ENCODE assay signal across 11 cellular contexts in genomic region chr11:117171648-117172051, GRCh38. TPM values are rescaled to one million over a fixed set of nuclear protein-coding genes. Genes with fewer than 3 reads are reported as not detected.
A peak's percentile ranks its signal among the peaks of the same experiment; 100 is the strongest.
DNase-seq lines count a peak whose midpoint lies in the region; ATAC-seq, FAIRE-seq and TF ChIP-seq lines count a peak whose summit lies in the region.
"Had no signal": no experiment of that assay in that cellular context is flagged by ENCODE, and none has a peak within 500 bp of the region (broad histone marks: within the 10 kb centered on the region; RNA-seq: fewer than 3 reads in every experiment).

No MANE protein-coding gene starts in this region.

- no peak for TF ChIP-seq CTCF in IMR-90 (conservative IDR thresholded peaks at IDR 0.05; ENCODE audit: low read depth, low read length)
- no peak for TF ChIP-seq CTCF in K562 (IDR thresholded peaks at IDR 0.05 in 2 of 3, conservative IDR thresholded peaks at IDR 0.05 in 1 of 3; ENCODE audit: insufficient read depth in 2 of 3, low read depth in 1 of 3, low read length in 3 of 3)
- no peak for TF ChIP-seq CTCF in left lung (IDR thresholded peaks at IDR 0.05)
- TF ChIP-seq CTCF in GM13976 (IDR thresholded peaks at IDR 0.05; ENCODE audit: borderline replicate concordance, control extremely low read depth, extremely low read depth, insufficient read depth, missing control alignments): no peak

- BruUV-seq in IMR-90 (replicated peaks; lab: Mats Ljungman, UMichigan): no TSS peak
- BruUV-seq in K562 (replicated peaks; lab: Mats Ljungman, UMichigan): no TSS peak

- H2BK120ac ChIP-seq in IMR-90 (ENCODE audit: low read depth, low read length): no peak overlapping the region

- H3K18ac ChIP-seq in IMR-90 (ENCODE audit: low read depth, low read length): no peak overlapping the region

- FAIRE-seq in K562 (lab: Jason Lieb, UNC): peak; percentile 85

- no CpG with 5 or more reads among the region's 4 CpGs for WGBS in IMR-90 (ENCODE audit: extremely low coverage in 2 of 2, insufficient read length in 1 of 2), 2 experiments
- 0% methylated on average over 4 of the region's 4 CpGs for WGBS in K562 (ENCODE audit: insufficient coverage, low coverage, missing lambda C conversion rate)

- in situ Hi-C loops in IMR-90 (cut with MboI; ENCODE audit: low sequenced_read_pairs) (no loop called here), K562 (cut with MboI) (no loop called here), GM13976 (cut with MboI; ENCODE audit: low sequenced_read_pairs, unreplicated experiment) (no loop called here)

- no peaks in the 10 kb centered on the region for H3K79me2 ChIP-seq in K562 (ENCODE audit: control insufficient read depth, insufficient read depth, low read length)

- TF ChIP-seq POLR2A in IMR-90 (IDR thresholded peaks at IDR 0.05; ENCODE audit: low read depth, low read length) (no peak), K562 (conservative IDR thresholded peaks at IDR 0.05) (peak; percentile 65; the same call in 1 of the 2 replicates)

- no peak for TF ChIP-seq RAD21 in IMR-90 (IDR thresholded peaks at IDR 0.05; ENCODE audit: low read length)
- no peak for TF ChIP-seq RAD21 in K562 (CRISPR knock-in tag; conservative IDR thresholded peaks at IDR 0.05 in 1 of 2, IDR thresholded peaks at IDR 0.05 in 1 of 2)

- H3K4me2 ChIP-seq in IMR-90 (ENCODE audit: low read depth, low read length) (no peak overlapping the region), K562 (ENCODE audit: insufficient read depth, low read length) (peak overlapping the region; percentile 56)

- H3K9me3 ChIP-seq in IMR-90 (ENCODE audit: control insufficient read depth, insufficient read depth, low read length) (no peaks in the 10 kb centered on the region), K562 (replicated peaks; ENCODE audit: control insufficient read depth, insufficient read depth, low read depth, low read length) (no peaks in the 10 kb centered on the region), left lung (no peaks in the 10 kb centered on the region)

- peak overlapping the region; percentile 31 for H3K27ac Mint-ChIP-seq in stimulated activated naive B cell treated with anti-CD40 and anti-IgM and Interleukin-4, amounts not matched to agents 10 μg/mL and 1 μg/mL and 100 μg/mL, for 72 hours

- H3K27me3 Mint-ChIP-seq in stimulated activated naive B cell treated with anti-CD40 and anti-IgM and Interleukin-4, amounts not matched to agents 10 μg/mL and 1 μg/mL and 100 μg/mL, for 72 hours: no peaks in the 10 kb centered on the region

- H4K91ac ChIP-seq in IMR-90 (ENCODE audit: insufficient read depth, low read depth, low read length): no peak overlapping the region

- H2BK15ac ChIP-seq in IMR-90 (ENCODE audit: low read depth, low read length): no peak overlapping the region

- H3K23ac ChIP-seq in IMR-90 (ENCODE audit: low read depth, low read length): no peak overlapping the region

- H3K9me1 ChIP-seq in IMR-90 (ENCODE audit: insufficient read depth, low read length) (peaks cover 10% of the 10 kb centered on the region), K562 (ENCODE audit: control insufficient read depth, insufficient read depth, low read length) (no peaks in the 10 kb centered on the region)

- H2BK20ac ChIP-seq in IMR-90 (ENCODE audit: low read depth, low read length): no peak overlapping the region

- peak; percentile 67; the same call in 1 of the 2 replicates for TF ChIP-seq EP300 in K562 (IDR thresholded peaks at IDR 0.05; ENCODE audit: low read length)

- H2AFZ ChIP-seq in IMR-90 (replicated peaks; ENCODE audit: low read length, poor library complexity) (no peak overlapping the region), K562 (ENCODE audit: low read depth, low read length) (0 out of 2 replicates have a peak overlapping the region, but pooled peaks have one; percentile 34)

- H3K36me3 ChIP-seq in IMR-90 (ENCODE audit: control insufficient read depth, insufficient read depth, low read length) (peaks cover 9% of the 10 kb centered on the region), K562 (ENCODE audit: control insufficient read depth, insufficient read depth, low read length) (peaks cover 51% of the 10 kb centered on the region), left lung (peaks cover 0 to 54% of the 10 kb centered on the region in 2 donors)

- H4K20me1 ChIP-seq in IMR-90 (ENCODE audit: insufficient read depth, low read length) (peaks cover 10% of the 10 kb centered on the region), K562 (replicated peaks; ENCODE audit: control insufficient read depth, insufficient read depth, low read length) (peaks cover 14% of the 10 kb centered on the region; the same call in 1 of the 2 replicates)

- H3K56ac ChIP-seq in IMR-90 (ENCODE audit: extremely low read depth, insufficient read depth, low read length): no peak overlapping the region

- H3K4me1 ChIP-seq in IMR-90 (ENCODE audit: control insufficient read depth, insufficient read depth, low read length) (peaks cover 14% of the 10 kb centered on the region), K562 (replicated peaks in 1 of 2; ENCODE audit: control insufficient read depth in 2 of 2, insufficient read depth in 2 of 2, low read length in 2 of 2) (peaks cover 26 to 34% of the 10 kb centered on the region in 2 experiments), left lung (peaks cover 3 to 11% of the 10 kb centered on the region in 2 donors)

- no peak overlapping the region for H2BK5ac ChIP-seq in IMR-90 (ENCODE audit: low read depth, low read length, poor library complexity, severe bottlenecking)

- CTCF ChIA-PET in IMR-90 (lab: Yijun Ruan, JAX) (no interaction called here), K562 (lab: Yijun Ruan, JAX; ENCODE audit: low intra/inter-chr PET ratio) (no interaction called here)

- H4K5ac ChIP-seq in IMR-90 (ENCODE audit: low read depth, low read length): no peak overlapping the region

- H3K27ac ChIP-seq in IMR-90 (ENCODE audit: insufficient read depth, low read length): no peak overlapping the region
- H3K27ac ChIP-seq in K562 (ENCODE audit: extremely low read depth, low read depth, low read length): peak overlapping the region; percentile 69; the same call in 2 of the 3 replicates
- H3K27ac ChIP-seq in left lung: no peak overlapping the region

- peaks cover 3 to 47% of the 10 kb centered on the region in 2 experiments for H3K79me1 ChIP-seq in IMR-90 (ENCODE audit: low read depth in 1 of 2, low read length in 2 of 2)

- intact Hi-C loops in IMR-90 (cut with micrococcal nuclease) (no loop called here), K562 (cut with micrococcal nuclease) (no loop called here), left lung (cut with DNase I) (no loop called here)

- dilution Hi-C loops in IMR-90 (cut with HindIII; ENCODE audit: low sequenced_read_pairs, unreplicated experiment): no loop called here

- DNase-seq in IMR-90: peak; percentile 54
- DNase-seq in K562 (ENCODE audit: extremely low read depth in 1 of 4, low spot score in 3 of 4): peak; percentile 57 to 82 (median 65)
- DNase-seq in left lung: no peak
- no peak for DNase-seq in stimulated activated naive B cell treated with anti-CD40 and anti-IgM and Interleukin-4, amounts not matched to agents 10 μg/mL and 1 μg/mL and 100 μg/mL, for 72 hours
- DNase-seq in GM13976 (ENCODE audit: low spot score): no peak
- DNase-seq: central memory CD4-positive, alpha-beta T cell; hippocampal formation; occipital lobe; SIG-M5 had no signal

- H3K4me1 Mint-ChIP-seq in stimulated activated naive B cell treated with anti-CD40 and anti-IgM and Interleukin-4, amounts not matched to agents 10 μg/mL and 1 μg/mL and 100 μg/mL, for 72 hours: peaks cover 8 to 16% of the 10 kb centered on the region in 2 donors

- POLR2A ChIA-PET in IMR-90 (lab: Charles Lee; ENCODE audit: unreplicated experiment): no interaction called here
- POLR2A ChIA-PET in K562 (lab: Yijun Ruan, JAX): interaction anchor here (0.6 to 3.8 kb wide), 8 partner anchors 10 to 631 kb away, joined by 3 to 27 read pairs (median 6); partner anchors contain the start of gene PAFAH1B2

- H3K9me3 Mint-ChIP-seq in stimulated activated naive B cell treated with anti-CD40 and anti-IgM and Interleukin-4, amounts not matched to agents 10 μg/mL and 1 μg/mL and 100 μg/mL, for 72 hours: no peaks in the 10 kb centered on the region

- H3K36me3 Mint-ChIP-seq in stimulated activated naive B cell treated with anti-CD40 and anti-IgM and Interleukin-4, amounts not matched to agents 10 μg/mL and 1 μg/mL and 100 μg/mL, for 72 hours: peaks cover 8% of the 10 kb centered on the region in 2 donors

- H3K14ac ChIP-seq in IMR-90 (replicated peaks; ENCODE audit: low read depth, low read length): no peak overlapping the region

- H3K9ac ChIP-seq in IMR-90 (ENCODE audit: low read depth, low read length) (no peak overlapping the region), K562 (ENCODE audit: insufficient read depth in 1 of 2, low read depth in 2 of 2, low read length in 2 of 2) (peak overlapping the region in 1 of 2 experiments; percentile 24; a peak in 2 of 4 replicates)

- no peak overlapping the region for H3K4me3 Mint-ChIP-seq in stimulated activated naive B cell treated with anti-CD40 and anti-IgM and Interleukin-4, amounts not matched to agents 10 μg/mL and 1 μg/mL and 100 μg/mL, for 72 hours

- H3K27me3 ChIP-seq in IMR-90 (ENCODE audit: control insufficient read depth, insufficient read depth, low read length): no peaks in the 10 kb centered on the region
- H3K27me3 ChIP-seq in K562 (ENCODE audit: control insufficient read depth in 2 of 2, insufficient read depth in 2 of 2, low read length in 2 of 2): no peaks in the 10 kb centered on the region
- no peaks in the 10 kb centered on the region for H3K27me3 ChIP-seq in left lung

- H3K4ac ChIP-seq in IMR-90 (ENCODE audit: low read depth, low read length): no peak overlapping the region

- H4K8ac ChIP-seq in IMR-90 (ENCODE audit: low read depth in 2 of 2, low read length in 2 of 2): no peak overlapping the region

- no peak overlapping the region for H2AK9ac ChIP-seq in IMR-90 (replicated peaks; ENCODE audit: low read depth, low read length, poor library complexity)

- H3K4me3 ChIP-seq in IMR-90 (ENCODE audit: insufficient read depth, low read depth, low read length) (no peak overlapping the region), K562 (no peak overlapping the region), left lung (no peak overlapping the region)

- ATAC-seq in IMR-90 (ENCODE audit: low read depth) (peak; percentile 59), K562 (peak; percentile 81), left lung (peak; percentile 65), GM19452 (IDR thresholded peaks at IDR 0.05; ENCODE audit: unreplicated experiment) (no peak), GM21576 (IDR thresholded peaks at IDR 0.05; ENCODE audit: unreplicated experiment) (no peak)
- peak; percentile 55 to 56 for ATAC-seq in stimulated activated naive B cell treated with anti-CD40 and anti-IgM and Interleukin-4, amounts not matched to agents 10 μg/mL and 1 μg/mL and 100 μg/mL, for 72 hours (replicated peaks)

- no peak overlapping the region for H2AK5ac ChIP-seq in IMR-90 (ENCODE audit: low read depth, low read length)

RNA-seq across cellular contexts. Expression of gene SIDT2, which starts 6.9 kb away (rescaled TPM):
- 6.7 and 7.3 TPM in 2 replicates for total RNA-seq in IMR-90 (2012; rRNA removed)
- 29.7 and 30.3 TPM in 2 replicates for polyA plus RNA-seq in IMR-90 (2012; rRNA removed)
- 13.2 and 30.9 TPM in 2 replicates for polyA plus RNA-seq in IMR-90 (2012; cell fraction: cytosol; rRNA removed)
- polyA plus RNA-seq in IMR-90 (2012; cell fraction: nucleus; rRNA removed; ENCODE audit: low replicate concordance): 68.9 and 117 TPM in 2 replicates
- total RNA-seq in K562 (2011; cell fraction: chromatin; rRNA removed; ENCODE audit: low replicate concordance): 140 and 344 TPM in 2 replicates
- total RNA-seq in K562 (2011; cell fraction: nucleolus; rRNA removed): 167 and 174 TPM in 2 replicates
- 143 and 150 TPM in 2 replicates for total RNA-seq in K562 (2011; cell fraction: nucleoplasm; rRNA removed)
- total RNA-seq in K562 (2014; rRNA removed): 5.9 and 7.1 TPM in 2 replicates
- 4.4 and 6.5 TPM in 2 replicates for total RNA-seq in K562 (2014; rRNA removed; fragmentation: Illumina TruSeq; extraction: Trizol)
- total RNA-seq in K562 (2015; rRNA removed; fragmentation: Illumina TruSeq; extraction: Trizol): 6.1 and 7.0 TPM in 2 replicates
- total RNA-seq in K562 (2021): 17.7 and 20.2 TPM in 2 replicates
- 11.5 and 21.7 TPM in 2 replicates for polyA plus RNA-seq in K562 (2011; rRNA removed)
- polyA plus RNA-seq in K562 (2011; cell fraction: cytosol; rRNA removed): 11.6 and 15.7 TPM in 2 replicates
- polyA plus RNA-seq in K562 (2011; cell fraction: nucleus; rRNA removed): 117 and 144 TPM in 2 replicates
- polyA plus RNA-seq in K562 (2012): 15.7 and 22.6 TPM in 2 replicates
- polyA plus RNA-seq in K562 (2014; fragmentation: Illumina TruSeq; extraction: Trizol): 14.4 and 15.6 TPM in 2 replicates
- 1 to 10 TPM; 2.4 to 3.6 TPM for polyA plus RNA-seq in K562 (2014; fragmentation: Nextera tagmentation; extraction: Ambion mirVana)
- 14.1 and 22.2 TPM in 2 replicates for polyA plus RNA-seq in K562 (2014; rRNA removed)
- 16.3 and 17.1 TPM in 2 replicates for polyA minus RNA-seq in K562 (2011; rRNA and poly(A)+ RNA removed)
- polyA minus RNA-seq in K562 (2011; cell fraction: cytosol; rRNA and poly(A)+ RNA removed): 14.1 and 17.0 TPM in 2 replicates
- 32.9 and 48.4 TPM in 2 replicates for polyA minus RNA-seq in K562 (2011; cell fraction: nucleus; rRNA and poly(A)+ RNA removed)
- total RNA-seq in left lung: 100 to 1,000 TPM in 1 of 2 donors, 10 to 100 TPM in 1; 66.1 to 112 TPM

RNA-seq across cellular contexts. Expression of gene TAGLN, which starts 27.5 kb away (rescaled TPM):
- total RNA-seq in IMR-90 (2012; rRNA removed) (1,558 and 2,558 TPM in 2 replicates), K562 (2014; rRNA removed) (0.95 and 1.3 TPM in 2 replicates), K562 (2014; rRNA removed; fragmentation: Illumina TruSeq; extraction: Trizol) (1.1 and 1.4 TPM in 2 replicates), K562 (2015; rRNA removed; fragmentation: Illumina TruSeq; extraction: Trizol) (0.87 and 1.2 TPM in 2 replicates), K562 (2021) (3.5 and 3.6 TPM in 2 replicates), left lung (100 to 1,000 TPM; 505 to 763 TPM)
- polyA plus RNA-seq in IMR-90 (2012; rRNA removed) (3,760 and 3,780 TPM in 2 replicates), K562 (2011; rRNA removed) (3.0 and 3.1 TPM in 2 replicates), K562 (2014; fragmentation: Illumina TruSeq; extraction: Trizol) (2.4 and 2.8 TPM in 2 replicates), K562 (2014; fragmentation: Nextera tagmentation; extraction: Ambion mirVana) (under 1 TPM; 0.21 to 0.56 TPM), K562 (2014; rRNA removed) (3.2 and 4.9 TPM in 2 replicates)
- polyA plus RNA-seq in IMR-90 (2012; cell fraction: cytosol; rRNA removed): 3,517 and 4,395 TPM in 2 replicates
- 1,556 and 1,814 TPM in 2 replicates for polyA plus RNA-seq in IMR-90 (2012; cell fraction: nucleus; rRNA removed; ENCODE audit: low replicate concordance)
- 19.3 and 31.5 TPM in 2 replicates for total RNA-seq in K562 (2011; cell fraction: chromatin; rRNA removed; ENCODE audit: low replicate concordance)
- total RNA-seq in K562 (2011; cell fraction: nucleolus; rRNA removed): 15.1 and 17.0 TPM in 2 replicates
- total RNA-seq in K562 (2011; cell fraction: nucleoplasm; rRNA removed): 12.9 and 14.2 TPM in 2 replicates
- polyA plus RNA-seq in K562 (2011; cell fraction: cytosol; rRNA removed): 1.3 and 1.4 TPM in 2 replicates
- polyA plus RNA-seq in K562 (2011; cell fraction: nucleus; rRNA removed): 22.1 and 23.9 TPM in 2 replicates
- 2.5 and 5.8 TPM in 2 replicates for polyA plus RNA-seq in K562 (2012)
- polyA minus RNA-seq in K562 (2011; rRNA and poly(A)+ RNA removed): 1.7 and 2.7 TPM in 2 replicates
- 2.0 TPM in 1 of 2 replicates, not detected in the other for polyA minus RNA-seq in K562 (2011; cell fraction: cytosol; rRNA and poly(A)+ RNA removed)
- 3.2 and 3.3 TPM in 2 replicates for polyA minus RNA-seq in K562 (2011; cell fraction: nucleus; rRNA and poly(A)+ RNA removed)

RNA-seq across cellular contexts. Expression of gene PAFAH1B2, which starts 27.6 kb away (rescaled TPM):
- total RNA-seq in IMR-90 (2012; rRNA removed) (213 and 280 TPM in 2 replicates), K562 (2014; rRNA removed) (61.0 and 64.9 TPM in 2 replicates), K562 (2014; rRNA removed; fragmentation: Illumina TruSeq; extraction: Trizol) (94.7 and 109 TPM in 2 replicates), K562 (2015; rRNA removed; fragmentation: Illumina TruSeq; extraction: Trizol) (70.4 and 74.2 TPM in 2 replicates), K562 (2021) (82.3 and 90.2 TPM in 2 replicates), left lung (10 to 100 TPM; 78.1 to 82.3 TPM)
- polyA plus RNA-seq in IMR-90 (2012; rRNA removed) (24.2 and 29.8 TPM in 2 replicates), K562 (2011; rRNA removed) (43.3 and 55.3 TPM in 2 replicates), K562 (2014; fragmentation: Illumina TruSeq; extraction: Trizol) (38.0 and 39.3 TPM in 2 replicates), K562 (2014; fragmentation: Nextera tagmentation; extraction: Ambion mirVana) (10 to 100 TPM; 27.8 to 81.6 TPM), K562 (2014; rRNA removed) (34.5 and 36.4 TPM in 2 replicates)
- 10.3 and 25.1 TPM in 2 replicates for polyA plus RNA-seq in IMR-90 (2012; cell fraction: cytosol; rRNA removed)
- polyA plus RNA-seq in IMR-90 (2012; cell fraction: nucleus; rRNA removed; ENCODE audit: low replicate concordance): 7.3 and 18.9 TPM in 2 replicates
- 47.5 and 78.4 TPM in 2 replicates for total RNA-seq in K562 (2011; cell fraction: chromatin; rRNA removed; ENCODE audit: low replicate concordance)
- total RNA-seq in K562 (2011; cell fraction: nucleolus; rRNA removed): 27.7 and 27.9 TPM in 2 replicates
- total RNA-seq in K562 (2011; cell fraction: nucleoplasm; rRNA removed): 55.0 and 89.9 TPM in 2 replicates
- polyA plus RNA-seq in K562 (2011; cell fraction: cytosol; rRNA removed): 31.2 and 34.2 TPM in 2 replicates
- 17.3 and 17.8 TPM in 2 replicates for polyA plus RNA-seq in K562 (2011; cell fraction: nucleus; rRNA removed)
- polyA plus RNA-seq in K562 (2012): 28.3 and 30.4 TPM in 2 replicates
- polyA minus RNA-seq in K562 (2011; rRNA and poly(A)+ RNA removed): 203 and 224 TPM in 2 replicates
- polyA minus RNA-seq in K562 (2011; cell fraction: cytosol; rRNA and poly(A)+ RNA removed): 49.4 and 74.5 TPM in 2 replicates
- 15.5 and 22.9 TPM in 2 replicates for polyA minus RNA-seq in K562 (2011; cell fraction: nucleus; rRNA and poly(A)+ RNA removed)

Comparison
In these comparisons a context has a peak if more than half of its experiments do, and no peak if none do; other contexts are left out.
1. ATAC-seq: peak in IMR-90 (single experiment), K562 (single experiment), left lung (single experiment) and stimulated activated naive B cell treated with anti-CD40 and anti-IgM and Interleukin-4, amounts not matched to agents 10 μg/mL and 1 μg/mL and 100 μg/mL, for 72 hours (2 of 2); none in GM19452 (single experiment) and GM21576 (single experiment).
2. DNase-seq: peak in IMR-90 (single experiment) and K562 (4 of 4); none in left lung (0 of 2), stimulated activated naive B cell treated with anti-CD40 and anti-IgM and Interleukin-4, amounts not matched to agents 10 μg/mL and 1 μg/mL and 100 μg/mL, for 72 hours (single experiment) and GM13976 (single experiment).
3. RNA of gene TAGLN, which starts 27.5 kb away (total RNA-seq): 1,558 to 2,558 TPM in IMR-90 and 505 to 763 TPM in left lung; 0.87 to 31.5 TPM in K562; every median in the first group is over 10 times any median in the second.